ENCODE assay signal across 25 cellular contexts in the genomic region with DNA sequence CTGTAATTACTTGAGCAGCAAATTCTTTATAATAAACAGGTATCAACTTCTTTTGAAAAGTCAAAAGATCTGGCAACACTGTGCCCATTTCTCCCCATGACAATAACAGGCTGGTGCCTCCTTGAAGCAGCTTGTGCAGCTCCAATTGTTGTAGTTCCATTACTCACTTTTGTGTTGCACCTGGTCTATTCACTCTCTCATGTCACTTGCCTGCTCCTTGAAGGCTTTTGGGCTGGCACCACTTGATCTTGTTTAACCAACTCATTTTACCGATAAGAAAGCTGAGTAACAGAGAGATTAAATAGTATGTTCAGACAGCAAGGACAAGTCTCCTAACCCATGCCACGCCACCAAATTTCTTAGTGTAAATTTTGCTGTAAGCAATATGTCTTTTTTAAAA.
"Had no signal": no experiment of that assay in that cellular context is flagged by ENCODE, and none has a peak within 500 bp of the region (broad histone marks: within the 10 kb centered on the region; RNA-seq: fewer than 3 reads in every experiment).

No MANE protein-coding gene starts in this region.

- H3K4me3 ChIP-seq: adrenal gland, breast epithelium, K562 had no signal

- DNase-seq: activated CD4-positive, alpha-beta memory T cell treated with anti-CD3 and anti-CD28 coated beads for 36 hours; activated CD4-positive, alpha-beta T cell treated with anti-CD3 and anti-CD28 coated beads for 48 hours; activated CD4-positive, CD25-positive, alpha-beta regulatory T cell treated with anti-CD3 and anti-CD28 coated beads, Interleukin-2, amount 50 U/mL, for 72 hours; activated naive CD4-positive, alpha-beta T cell treated with anti-CD3 and anti-CD28 coated beads, Interleukin-2, amount 50 U/mL, for 16 hours; activated naive CD8-positive, alpha-beta T cell treated with anti-CD3 and anti-CD28 coated beads, Interleukin-2, amount 10 ng/mL, durations not matched to agents 7 days and 5 days; activated T-cell treated with anti-CD3 and anti-CD28 coated beads for 4 hours; activated T-cell treated with anti-CD3 and anti-CD28 coated beads, Interleukin-2, amount 50 U/mL, for 72 hours; adrenal gland; anterior cingulate cortex; caudate nucleus; Karpas-422; NCI-H1048; NCI-H146; NCI-H187 treated with DMSO at 0.1 percent for 48 hours; NCI-H2081 treated with DMSO at 0.1 percent for 48 hours; NCI-H345; NCI-H510A; NCI-H526 treated with DMSO at 0.1 percent for 48 hours; NCI-H82; SIG-M5; T-helper 17 cell; T-helper 9 cell had no signal

- FAIRE-seq: K562 had no signal

- H3K27ac ChIP-seq: adrenal gland, breast epithelium had no signal

- H3K9me3 ChIP-seq: adrenal gland, breast epithelium had no signal

- ATAC-seq: activated T-cell treated with anti-CD3 and anti-CD28 coated beads, Interleukin-2, amount 50 U/mL, for 72 hours; K562; T-helper 17 cell; WTC11 had no signal

- H3K27me3 ChIP-seq: adrenal gland, breast epithelium had no signal

- H3K36me3 ChIP-seq: adrenal gland, breast epithelium had no signal

- H3K4me1 ChIP-seq: adrenal gland, breast epithelium had no signal
